Comparison of ENCODE assay signal across 11 cellular contexts in the genomic region with DNA sequence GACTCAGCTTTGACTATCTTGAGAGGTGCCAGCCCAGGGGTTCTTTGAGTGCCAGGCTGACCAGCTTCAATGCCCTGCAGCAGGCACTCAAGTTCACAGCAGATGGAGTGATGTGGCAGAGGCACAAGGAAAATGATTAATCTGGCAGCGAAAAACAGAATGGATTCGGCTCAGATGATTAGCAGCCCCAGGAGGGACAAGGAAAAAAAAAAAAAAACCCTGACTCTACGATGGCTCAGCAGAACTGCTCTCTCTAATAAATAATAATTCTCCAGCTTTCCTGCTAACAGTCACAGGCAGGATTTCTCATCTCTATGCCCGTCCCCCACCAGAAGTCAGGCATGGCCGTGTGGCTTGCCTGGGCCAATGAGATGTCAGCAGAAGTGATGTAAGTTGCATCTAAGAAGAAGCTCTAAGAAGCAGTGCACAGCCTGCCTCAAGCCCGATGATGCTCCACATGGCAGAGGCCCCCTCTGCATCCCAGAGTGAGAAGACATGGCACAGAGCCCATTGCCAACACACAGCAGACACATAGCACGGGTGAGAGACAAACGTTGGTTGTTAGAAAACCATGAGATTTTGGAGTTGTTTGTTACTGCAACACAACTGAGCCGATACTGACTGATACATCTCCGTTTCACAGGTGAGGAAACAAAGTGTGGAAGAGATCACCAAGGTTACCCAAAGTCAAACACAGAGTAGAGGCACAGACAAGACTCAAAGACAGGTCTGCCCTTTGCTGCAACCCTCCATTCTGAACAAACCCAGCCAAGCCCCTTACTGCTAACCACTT.
DNase-seq lines count a peak whose midpoint lies in the region; ATAC-seq and TF ChIP-seq lines count a peak whose summit lies in the region.
"Had no signal": no experiment of that assay in that cellular context is flagged by ENCODE, and none has a peak within 500 bp of the region (broad histone marks: within the 10 kb centered on the region; RNA-seq: fewer than 3 reads in every experiment).

No MANE protein-coding gene starts in this region.

- peaks cover 14% of the 10 kb centered on the region for H3K36me3 Mint-ChIP-seq in brain
- H3K36me3 Mint-ChIP-seq in CD4-positive, alpha-beta T cell (ENCODE audit: low read depth) = no peaks in the 10 kb centered on the region

- H3K4me3 ChIP-seq in Karpas-422 (ENCODE audit: low read length) = no peak overlapping the region; the same call in 1 of the 2 replicates

- no peak overlapping the region for H3K9ac ChIP-seq in Karpas-422 (ENCODE audit: low read length)

- TF ChIP-seq CTCF in brain (conservative IDR thresholded peaks at IDR 0.05) = no peak
- TF ChIP-seq CTCF in CD4-positive, alpha-beta T cell (IDR thresholded peaks at IDR 0.05) = no peak

- peaks cover 30% of the 10 kb centered on the region for H3K9me3 ChIP-seq in Karpas-422 (ENCODE audit: low read length)
- no peaks in the 10 kb centered on the region for H3K9me3 ChIP-seq in CD4-positive, alpha-beta T cell (ENCODE audit: control insufficient read depth, low read length)

- H4K20me1 ChIP-seq in Karpas-422 (ENCODE audit: insufficient read depth, low read depth, low read length) = no peaks in the 10 kb centered on the region

- H3K9me3 Mint-ChIP-seq in brain = peaks cover 15 to 47% (median 36%) of the 10 kb centered on the region in 5 experiments
- no peaks in the 10 kb centered on the region for H3K9me3 Mint-ChIP-seq in CD4-positive, alpha-beta T cell

- H3K4me3 Mint-ChIP-seq in brain = peak overlapping the region; percentile 1 to 42 (median 15)
- H3K4me3 Mint-ChIP-seq in CD4-positive, alpha-beta T cell = no peak overlapping the region
- H3K4me3 Mint-ChIP-seq: stimulated activated memory B cell treated with anti-CD40 and anti-IgM and Interleukin-4, amounts not matched to agents 10 μg/mL and 1 μg/mL and 100 μg/mL, for 72 hours had no signal

- POLR2A ChIA-PET in CD4-positive, alpha-beta T cell (lab: Charles Lee) = no interaction called here

- H3K27me3 Mint-ChIP-seq in brain = peaks cover 13% of the 10 kb centered on the region
- H3K27me3 Mint-ChIP-seq in CD4-positive, alpha-beta T cell = peaks cover 8% of the 10 kb centered on the region

- H3K9me2 ChIP-seq in Karpas-422 (replicated peaks; ENCODE audit: insufficient read depth, low read length) = no peaks in the 10 kb centered on the region

- ATAC-seq in HG02642 (IDR thresholded peaks at IDR 0.05; ENCODE audit: poor library complexity, unreplicated experiment) (no peak), GM21447 (IDR thresholded peaks at IDR 0.05; ENCODE audit: unreplicated experiment) (no peak)
- ATAC-seq in CD4-positive, alpha-beta T cell (ENCODE audit: poor library complexity) = no peak
- ATAC-seq: stimulated activated memory B cell treated with anti-CD40 and anti-IgM and Interleukin-4, amounts not matched to agents 10 μg/mL and 1 μg/mL and 100 μg/mL, for 72 hours had no signal

- no peaks in the 10 kb centered on the region for H3K79me2 ChIP-seq in Karpas-422 (ENCODE audit: low read length)

- peak overlapping the region; percentile 83 to 97 (median 92) for H3K27ac Mint-ChIP-seq in brain
- H3K27ac Mint-ChIP-seq in CD4-positive, alpha-beta T cell = no peak overlapping the region
- H3K27ac Mint-ChIP-seq: stimulated activated memory B cell treated with anti-CD40 and anti-IgM and Interleukin-4, amounts not matched to agents 10 μg/mL and 1 μg/mL and 100 μg/mL, for 72 hours had no signal

- in situ Hi-C loops in ACHN (cut with HindIII; ENCODE audit: low pct_ligation_motif_present, low pct_unique_long_range_greater_than_20kb, low sequenced_read_pairs) = no loop called here

- no peaks in the 10 kb centered on the region for H3K27me3 ChIP-seq in Karpas-422 (ENCODE audit: low read length)
- H3K27me3 ChIP-seq in CD4-positive, alpha-beta T cell (ENCODE audit: control insufficient read depth, insufficient read depth, low read length) = no peaks in the 10 kb centered on the region

- intact Hi-C loops in CD4-positive, alpha-beta T cell (cut with DNase I, micrococcal nuclease) = no loop called here

- CTCF ChIA-PET in CD4-positive, alpha-beta T cell (lab: Charles Lee) = no interaction called here

- H3K36me3 ChIP-seq in Karpas-422 (ENCODE audit: insufficient read depth, low read length) = peaks cover 7% of the 10 kb centered on the region; the same call in 1 of the 2 replicates

- no peak overlapping the region for H2AFZ ChIP-seq in Karpas-422 (ENCODE audit: low read length)

- peak; percentile 97 for DNase-seq in ACHN
- peak; percentile 74 for DNase-seq in Karpas-422
- peak; percentile 85 for DNase-seq in kidney glomerular epithelial cell (lab: John Stamatoyannopoulos, UW)
- no peak for DNase-seq in CD4-positive, alpha-beta T cell
- no peak for DNase-seq in NOMO-1 (lab: John Stamatoyannopoulos, UW; ENCODE audit: unreplicated experiment in 2 of 2)
- DNase-seq: RPMI8226; stimulated activated CD4-positive, alpha-beta T cell treated with anti-CD3 and anti-CD28 coated beads, Interleukin-12 subunit alpha, Interleukin-12 subunit beta, amount 100 ng/mL, for 4 hours had no signal

- H3K27ac ChIP-seq in Karpas-422 (ENCODE audit: low read length) = peak overlapping the region; percentile 93
- no peak overlapping the region for H3K27ac ChIP-seq in CD4-positive, alpha-beta T cell (ENCODE audit: low read depth, low read length)

- peaks cover 81% of the 10 kb centered on the region for H3K4me1 Mint-ChIP-seq in brain
- H3K4me1 Mint-ChIP-seq in CD4-positive, alpha-beta T cell (ENCODE audit: low read depth) = peaks cover 9% of the 10 kb centered on the region

- H3K4me2 ChIP-seq in Karpas-422 (ENCODE audit: low read depth, low read length, poor library complexity, severe bottlenecking) = no peak overlapping the region

- peaks cover 69% of the 10 kb centered on the region for H3K4me1 ChIP-seq in Karpas-422 (ENCODE audit: low read length)

Comparison
In these comparisons a context has a peak if more than half of its experiments do, and no peak if none do; other contexts are left out.
1. DNase-seq: peak in ACHN (single experiment), Karpas-422 (single experiment) and kidney glomerular epithelial cell (single experiment); none in CD4-positive, alpha-beta T cell (0 of 10) and NOMO-1 (0 of 2).